ENCODE assay signal across 18 cellular contexts in the genomic region with DNA sequence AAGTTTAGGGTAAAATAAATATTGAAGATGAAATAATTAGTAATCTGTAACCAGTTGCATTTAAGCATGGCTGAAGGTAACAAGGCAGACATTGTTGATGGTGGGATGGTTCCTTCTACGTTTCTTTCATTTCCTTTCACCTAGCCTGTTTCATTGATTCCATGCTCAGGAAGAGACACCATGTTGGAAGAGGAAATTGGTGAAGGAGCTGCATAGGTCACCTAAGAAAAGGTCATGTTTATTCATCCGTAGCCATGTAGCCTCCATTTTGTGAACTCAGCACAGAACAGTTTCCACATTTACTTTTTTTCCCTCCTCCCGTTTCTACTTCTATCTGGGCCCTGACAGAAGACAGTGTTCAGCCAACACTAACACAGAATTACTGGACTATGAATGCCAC. TPM values are rescaled to one million over a fixed set of nuclear protein-coding genes. Genes with fewer than 3 reads are reported as not detected.
"Had no signal": no experiment of that assay in that cellular context is flagged by ENCODE, and none has a peak within 500 bp of the region (broad histone marks: within the 10 kb centered on the region; RNA-seq: fewer than 3 reads in every experiment).

No MANE protein-coding gene starts in this region.

- H3K4me3 ChIP-seq: dorsolateral prefrontal cortex, SK-N-MC had no signal

- ATAC-seq: activated T-helper 17 cell treated with anti-CD3 and anti-CD28 coated beads, Interleukin-2, amount 50 U/mL, for 72 hours; esophagus mucosa; naive thymus-derived CD8-positive, alpha-beta T cell; sciatic nerve had no signal

- H3K27ac ChIP-seq: dorsolateral prefrontal cortex, SK-N-MC had no signal

- DNase-seq: activated B cell treated with CpG ODN at 0.5 μM for 24 hours; activated CD4-positive, alpha-beta T cell treated with anti-CD3 and anti-CD28 coated beads, Interleukin-2, amount 10 ng/mL, durations not matched to agents 7 days and 5 days; activated naive CD4-positive, alpha-beta T cell treated with anti-CD3 and anti-CD28 coated beads, Interleukin-2, amount 10 ng/mL, durations not matched to agents 7 days and 5 days; activated T-cell treated with anti-CD3 and anti-CD28 coated beads for 4 hours; amniotic stem cell; dorsolateral prefrontal cortex; foreskin melanocyte; head of caudate nucleus; naive thymus-derived CD8-positive, alpha-beta T cell; stimulated activated CD4-positive, alpha-beta T cell treated with anti-CD3 and anti-CD28 coated beads, Interleukin-2, amount 100 ng/mL, for 48 hours; stimulated activated naive CD4-positive, alpha-beta T cell treated with Interleukin-2 at 50 U/mL for 16 hours had no signal

RNA-seq across cellular contexts. Expression of a gene that starts 3.8 kb away (rescaled TPM):
- total RNA-seq: activated B cell treated with CpG ODN at 0.5 μM for 24 hours; activated CD4-positive, alpha-beta T cell treated with anti-CD3 and anti-CD28 coated beads, Interleukin-2, amount 10 ng/mL, durations not matched to agents 7 days and 5 days; activated CD8-positive, alpha-beta memory T cell treated with anti-CD3 and anti-CD28 coated beads for 36 hours; activated T-helper 17 cell treated with anti-CD3 and anti-CD28 coated beads, Interleukin-2, amount 50 U/mL, for 72 hours; naive thymus-derived CD8-positive, alpha-beta T cell; T-helper 1 cell treated with Interleukin-12 subunit alpha and Interleukin-12 subunit beta and Interleukin-4 antibody, amounts not matched to agents 30 ng/mL and 1 ng/mL, for 36 hours had no signal

RNA-seq across cellular contexts. Expression of a gene that starts 26.6 kb away (rescaled TPM):
- total RNA-seq: activated B cell treated with CpG ODN at 0.5 μM for 24 hours; activated CD4-positive, alpha-beta T cell treated with anti-CD3 and anti-CD28 coated beads, Interleukin-2, amount 10 ng/mL, durations not matched to agents 7 days and 5 days; activated CD8-positive, alpha-beta memory T cell treated with anti-CD3 and anti-CD28 coated beads for 36 hours; activated T-helper 17 cell treated with anti-CD3 and anti-CD28 coated beads, Interleukin-2, amount 50 U/mL, for 72 hours; dorsolateral prefrontal cortex; esophagus mucosa; naive thymus-derived CD8-positive, alpha-beta T cell; T-helper 1 cell treated with Interleukin-12 subunit alpha and Interleukin-12 subunit beta and Interleukin-4 antibody, amounts not matched to agents 30 ng/mL and 1 ng/mL, for 36 hours; temporal lobe had no signal

RNA-seq across cellular contexts. Expression of a gene that starts 35.2 kb away (rescaled TPM):
- total RNA-seq: activated B cell treated with CpG ODN at 0.5 μM for 24 hours; activated CD4-positive, alpha-beta T cell treated with anti-CD3 and anti-CD28 coated beads, Interleukin-2, amount 10 ng/mL, durations not matched to agents 7 days and 5 days; activated CD8-positive, alpha-beta memory T cell treated with anti-CD3 and anti-CD28 coated beads for 36 hours; activated T-helper 17 cell treated with anti-CD3 and anti-CD28 coated beads, Interleukin-2, amount 50 U/mL, for 72 hours; naive thymus-derived CD8-positive, alpha-beta T cell; T-helper 1 cell treated with Interleukin-12 subunit alpha and Interleukin-12 subunit beta and Interleukin-4 antibody, amounts not matched to agents 30 ng/mL and 1 ng/mL, for 36 hours had no signal
